ENCODE assay signal across 1 cellular context in genomic region chr2:202238234-202239197, GRCh38.
TF ChIP-seq lines count a peak whose summit lies in the region.

Gene SUMO1, minus strand, starts transcription at chr2:202238597. Its CDS starts 146 bp downstream, at chr2:202238451.

TF ChIP-seq in HepG2, 621 proteins besides CTCF, POLR2A, EP300 and RAD21 (continued from another document and continues in another):
- TF ChIP-seq DZIP1 (CRISPR knock-in tag; IDR thresholded peaks at IDR 0.05) = no peak
- peak; percentile 29; the same call in 1 of the 2 replicates for TF ChIP-seq ZBTB20 (CRISPR knock-in tag; IDR thresholded peaks at IDR 0.05; ENCODE audit: borderline replicate concordance, low read depth)
- TF ChIP-seq ZSCAN20 (CRISPR knock-in tag; IDR thresholded peaks at IDR 0.05; ENCODE audit: borderline replicate concordance) = no peak
- 0 out of 2 replicates have a peak, but pooled peaks have one; percentile 55 for TF ChIP-seq CHD2 (IDR thresholded peaks at IDR 0.05; ENCODE audit: low read depth, low read length)
- TF ChIP-seq ZNF891 (CRISPR knock-in tag; IDR thresholded peaks at IDR 0.05) = peak; percentile 92
- TF ChIP-seq ZNF333 (CRISPR knock-in tag; IDR thresholded peaks at IDR 0.05; ENCODE audit: borderline replicate concordance) = peak; percentile 98
- peak; percentile 65; the same call in 1 of the 2 replicates for TF ChIP-seq MAZ (IDR thresholded peaks at IDR 0.05; ENCODE audit: borderline replicate concordance, low read depth, low read length)
- peak; percentile 91 for TF ChIP-seq MAZ (CRISPR knock-in tag; IDR thresholded peaks at IDR 0.05; ENCODE audit: low read depth)
- no peak for TF ChIP-seq MAFG (CRISPR knock-in tag; IDR thresholded peaks at IDR 0.05)
- TF ChIP-seq SUZ12 (IDR thresholded peaks at IDR 0.05; ENCODE audit: low read depth, low read length) = no peak
- TF ChIP-seq ZNF180 (CRISPR knock-in tag; IDR thresholded peaks at IDR 0.05; ENCODE audit: borderline replicate concordance, low read depth) = no peak
- peak; percentile 30; the same call in 1 of the 2 replicates for TF ChIP-seq FOXK2 (IDR thresholded peaks at IDR 0.05)
- peak; percentile 92 for TF ChIP-seq MED8 (CRISPR knock-in tag; IDR thresholded peaks at IDR 0.05; ENCODE audit: insufficient replicate concordance)
- peak; percentile 84; the same call in 1 of the 2 replicates for TF ChIP-seq SRY (CRISPR knock-in tag; IDR thresholded peaks at IDR 0.05)
- peak; percentile 52 for TF ChIP-seq ZFP90 (CRISPR knock-in tag; IDR thresholded peaks at IDR 0.05; ENCODE audit: borderline replicate concordance)
- no peak for TF ChIP-seq POLR2AphosphoS2 (IDR thresholded peaks at IDR 0.05; ENCODE audit: low read depth, low read length)
- no peak; the same call in 1 of the 2 replicates for TF ChIP-seq DNMT3B (CRISPR knock-in tag; conservative IDR thresholded peaks at IDR 0.05)
- TF ChIP-seq PITX1 (CRISPR knock-in tag; IDR thresholded peaks at IDR 0.05) = peak; percentile 78
- no peak; the same call in 1 of the 2 replicates for TF ChIP-seq ZNF225 (CRISPR knock-in tag; IDR thresholded peaks at IDR 0.05)
- TF ChIP-seq NBN (conservative IDR thresholded peaks at IDR 0.05) = no peak
- peak; percentile 98 for TF ChIP-seq TFDP2 (CRISPR knock-in tag; IDR thresholded peaks at IDR 0.05)
- TF ChIP-seq THAP7 (CRISPR knock-in tag; IDR thresholded peaks at IDR 0.05) = peak; percentile 73; the same call in 1 of the 2 replicates
- peak; percentile 45; the same call in 1 of the 2 replicates for TF ChIP-seq IRF9 (CRISPR knock-in tag; IDR thresholded peaks at IDR 0.05; ENCODE audit: borderline replicate concordance)
- TF ChIP-seq ZNF720 (CRISPR knock-in tag; IDR thresholded peaks at IDR 0.05) = no peak
- TF ChIP-seq ZNF549 (CRISPR knock-in tag; IDR thresholded peaks at IDR 0.05) = no peak
- TF ChIP-seq FOXA1 (IDR thresholded peaks at IDR 0.05) = no peak
- peak; percentile 40; the same call in 1 of the 2 replicates for TF ChIP-seq FOXA1 (CRISPR knock-in tag; IDR thresholded peaks at IDR 0.05)
- peak; percentile 81; the same call in 1 of the 2 replicates for TF ChIP-seq ZNF276 (CRISPR knock-in tag; IDR thresholded peaks at IDR 0.05; ENCODE audit: low read depth)
- TF ChIP-seq ESRRA (CRISPR knock-in tag; IDR thresholded peaks at IDR 0.05; ENCODE audit: low read depth) = peak; percentile 68
- no peak for TF ChIP-seq TRIM22 (IDR thresholded peaks at IDR 0.05)
- TF ChIP-seq NR0B2 (CRISPR knock-in tag; IDR thresholded peaks at IDR 0.05) = peak; percentile 83
- TF ChIP-seq ZNF20 (CRISPR knock-in tag; IDR thresholded peaks at IDR 0.05) = 0 out of 2 replicates have a peak, but pooled peaks have one; percentile 73
- TF ChIP-seq AKAP8 (CRISPR knock-in tag; IDR thresholded peaks at IDR 0.05) = no peak
- TF ChIP-seq ZNF362 (CRISPR knock-in tag; IDR thresholded peaks at IDR 0.05; ENCODE audit: borderline replicate concordance) = peak; percentile 51; the same call in 1 of the 2 replicates
- TF ChIP-seq HOXA9 (CRISPR knock-in tag; IDR thresholded peaks at IDR 0.05; ENCODE audit: borderline replicate concordance) = peak; percentile 82; the same call in 1 of the 2 replicates
- TF ChIP-seq POLR2AphosphoS5 (IDR thresholded peaks at IDR 0.05; ENCODE audit: low read depth, low read length) = peak; percentile 97
- TF ChIP-seq TIGD3 (CRISPR knock-in tag; IDR thresholded peaks at IDR 0.05; ENCODE audit: borderline replicate concordance) = peak; percentile 74
- TF ChIP-seq PHB2 (IDR thresholded peaks at IDR 0.05; ENCODE audit: partially characterized antibody) = no peak
- peak; percentile 69 for TF ChIP-seq HNRNPK (IDR thresholded peaks at IDR 0.05; ENCODE audit: low read depth, low read length, poor library complexity, severe bottlenecking)
- TF ChIP-seq MLXIP (CRISPR knock-in tag; IDR thresholded peaks at IDR 0.05; ENCODE audit: borderline replicate concordance) = no peak
- no peak for TF ChIP-seq U2AF2 (IDR thresholded peaks at IDR 0.05; ENCODE audit: low read depth, low read length)
- TF ChIP-seq TERF1 (CRISPR knock-in tag; IDR thresholded peaks at IDR 0.05) = no peak
- peak; percentile 92; the same call in 1 of the 2 replicates for TF ChIP-seq ZMAT3 (CRISPR knock-in tag; conservative IDR thresholded peaks at IDR 0.05)
- TF ChIP-seq FUBP1 (CRISPR knock-in tag; IDR thresholded peaks at IDR 0.05; ENCODE audit: borderline replicate concordance) = no peak
- no peak for TF ChIP-seq ATM (IDR thresholded peaks at IDR 0.05; ENCODE audit: borderline replicate concordance)
